Comparison of ENCODE assay signal across 2 cellular contexts in the genomic region with DNA sequence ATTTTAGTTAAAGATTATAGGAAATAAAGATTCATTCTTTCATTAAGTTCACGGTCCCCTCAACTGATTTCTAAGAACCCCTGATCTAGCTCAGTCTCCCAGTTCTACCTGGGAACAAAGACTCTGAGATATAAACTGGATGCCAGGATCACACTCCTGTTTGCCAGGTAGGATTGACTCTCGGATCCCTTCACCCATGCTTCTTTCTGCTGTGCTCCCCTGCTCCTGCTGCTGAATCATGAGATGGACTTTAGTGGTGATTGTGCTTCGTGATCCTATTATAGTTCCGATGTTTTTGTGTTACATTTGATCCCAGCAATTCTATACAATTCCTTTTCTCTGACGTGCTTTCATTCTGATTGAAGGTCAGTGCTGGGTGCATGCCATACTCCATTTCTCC.
DNase-seq lines count a peak whose midpoint lies in the region; TF ChIP-seq lines count a peak whose summit lies in the region.
"Not testable (repeated sequence)": the region's sequence is repeated elsewhere in the genome, so short reads cannot be mapped to it uniquely, and the experiment has no call there.

No MANE protein-coding gene starts in this region.

- not testable (repeated sequence) for H3K4me3 ChIP-seq in Karpas-422 (ENCODE audit: low read length); esophagus muscularis mucosa

- not testable (repeated sequence) for H3K4me2 ChIP-seq in Karpas-422 (ENCODE audit: low read depth, low read length, poor library complexity, severe bottlenecking)

- WGBS in esophagus muscularis mucosa = 48% methylated on average over 5 of the region's 5 CpGs

- H3K79me2 ChIP-seq in Karpas-422 (ENCODE audit: low read length) = not testable (repeated sequence)

- TF ChIP-seq CTCF in esophagus muscularis mucosa (IDR thresholded peaks at IDR 0.05) = not testable (repeated sequence)

- not testable (repeated sequence) for H3K9me2 ChIP-seq in Karpas-422 (replicated peaks; ENCODE audit: insufficient read depth, low read length)

- H3K9me3 ChIP-seq in Karpas-422 (ENCODE audit: low read length) = peaks cover 48% of the 10 kb centered on the region
- H3K9me3 ChIP-seq in esophagus muscularis mucosa = not testable (repeated sequence)

- not testable (repeated sequence) for H3K9ac ChIP-seq in Karpas-422 (ENCODE audit: low read length)

- DNase-seq in Karpas-422 (peak; percentile 36), esophagus muscularis mucosa (ENCODE audit: extremely low spot score) (peak; percentile 90)

- not testable (repeated sequence) for H3K27ac ChIP-seq in Karpas-422 (ENCODE audit: low read length); esophagus muscularis mucosa (replicated peaks in 1 of 4)

- intact Hi-C loops in esophagus muscularis mucosa (cut with DNase I) = not testable (repeated sequence)

- not testable (repeated sequence) for H3K4me1 ChIP-seq in Karpas-422 (ENCODE audit: low read length); esophagus muscularis mucosa

- H3K27me3 ChIP-seq in Karpas-422 (ENCODE audit: low read length) = not testable (repeated sequence)
- H3K27me3 ChIP-seq in esophagus muscularis mucosa = peaks cover 0 to 58% (median 0%) of the 10 kb centered on the region in 4 donors

- not testable (repeated sequence) for TF ChIP-seq EP300 in esophagus muscularis mucosa (IDR thresholded peaks at IDR 0.05)

- H4K20me1 ChIP-seq in Karpas-422 (ENCODE audit: insufficient read depth, low read depth, low read length) = not testable (repeated sequence)

- not testable (repeated sequence) for H2AFZ ChIP-seq in Karpas-422 (ENCODE audit: low read length)

- TF ChIP-seq POLR2A in esophagus muscularis mucosa (IDR thresholded peaks at IDR 0.05; ENCODE audit: low read depth) = not testable (repeated sequence)

- not testable (repeated sequence) for H3K36me3 ChIP-seq in Karpas-422 (ENCODE audit: insufficient read depth, low read length); esophagus muscularis mucosa
